In genomic region chr1:166156674-166157073, GRCh38 we compare ENCODE assay signal across 27 cellular contexts.
"Had no signal": no experiment of that assay in that cellular context is flagged by ENCODE, and none has a peak within 500 bp of the region (broad histone marks: within the 10 kb centered on the region; RNA-seq: fewer than 3 reads in every experiment).

No MANE protein-coding gene starts in this region.

- H3K27ac Mint-ChIP-seq: stimulated activated effector memory CD8-positive, alpha-beta T cell treated with anti-CD3 and anti-CD28 coated beads, Interleukin-12 subunit alpha, Interleukin-12 subunit beta, amount 100 ng/mL, for 72 hours; stimulated activated memory B cell treated with anti-CD40 and anti-IgM and Interleukin-4, amounts not matched to agents 10 μg/mL and 1 μg/mL and 100 μg/mL, for 72 hours; stimulated activated naive B cell treated with anti-CD40 and anti-IgM and Interleukin-4, amounts not matched to agents 10 μg/mL and 1 μg/mL and 100 μg/mL, for 72 hours; stimulated activated naive CD8-positive, alpha-beta T cell treated with anti-CD3 and anti-CD28 coated beads, Interleukin-15, amount 100 ng/mL, for 72 hours; stimulated activated naive CD8-positive, alpha-beta T cell treated with anti-CD3 and anti-CD28 coated beads, Interleukin-15, Interleukin-2, amounts not matched to agents 100 ng/mL and 50 ng/mL, for 24 hours; type B pancreatic cell had no signal

- H3K36me3 Mint-ChIP-seq: stimulated activated effector memory CD8-positive, alpha-beta T cell treated with anti-CD3 and anti-CD28 coated beads, Interleukin-12 subunit alpha, Interleukin-12 subunit beta, amount 100 ng/mL, for 72 hours; stimulated activated memory B cell treated with anti-CD40 and anti-IgM and Interleukin-4, amounts not matched to agents 10 μg/mL and 1 μg/mL and 100 μg/mL, for 72 hours; stimulated activated naive B cell treated with anti-CD40 and anti-IgM and Interleukin-4, amounts not matched to agents 10 μg/mL and 1 μg/mL and 100 μg/mL, for 72 hours; type B pancreatic cell had no signal

- H3K4me3 ChIP-seq: stomach, suprapubic skin, testis, thoracic aorta, thyroid gland, tibial artery, tibial nerve, upper lobe of left lung, upper lobe of right lung, uterus, vagina had no signal

- H3K27me3 ChIP-seq: stomach, suprapubic skin, testis, thyroid gland, tibial artery, tibial nerve, upper lobe of left lung, upper lobe of right lung, uterus, vagina had no signal

- H3K4me3 Mint-ChIP-seq: stimulated activated effector memory CD8-positive, alpha-beta T cell treated with anti-CD3 and anti-CD28 coated beads, Interleukin-12 subunit alpha, Interleukin-12 subunit beta, amount 100 ng/mL, for 72 hours; stimulated activated memory B cell treated with anti-CD40 and anti-IgM and Interleukin-4, amounts not matched to agents 10 μg/mL and 1 μg/mL and 100 μg/mL, for 72 hours; stimulated activated naive B cell treated with anti-CD40 and anti-IgM and Interleukin-4, amounts not matched to agents 10 μg/mL and 1 μg/mL and 100 μg/mL, for 72 hours; stimulated activated naive CD8-positive, alpha-beta T cell treated with anti-CD3 and anti-CD28 coated beads, Interleukin-15, amount 100 ng/mL, for 72 hours; stimulated activated naive CD8-positive, alpha-beta T cell treated with anti-CD3 and anti-CD28 coated beads, Interleukin-15, Interleukin-2, amounts not matched to agents 100 ng/mL and 50 ng/mL, for 24 hours; type B pancreatic cell had no signal

- H3K4me1 ChIP-seq: stomach, suprapubic skin, testis, thyroid gland, tibial artery, tibial nerve, upper lobe of left lung, upper lobe of right lung, uterus, vagina had no signal

- ATAC-seq: stimulated activated effector memory CD8-positive, alpha-beta T cell treated with anti-CD3 and anti-CD28 coated beads, Interleukin-12 subunit alpha, Interleukin-12 subunit beta, amount 100 ng/mL, for 72 hours; stimulated activated memory B cell treated with anti-CD40 and anti-IgM and Interleukin-4, amounts not matched to agents 10 μg/mL and 1 μg/mL and 100 μg/mL, for 72 hours; stimulated activated naive B cell treated with anti-CD40 and anti-IgM and Interleukin-4, amounts not matched to agents 10 μg/mL and 1 μg/mL and 100 μg/mL, for 72 hours; stimulated activated naive CD8-positive, alpha-beta T cell treated with anti-CD3 and anti-CD28 coated beads, Interleukin-15, amount 100 ng/mL, for 72 hours; stimulated activated naive CD8-positive, alpha-beta T cell treated with anti-CD3 and anti-CD28 coated beads, Interleukin-15, Interleukin-2, amounts not matched to agents 100 U/mL and 50 U/mL, for 24 hours; upper lobe of right lung had no signal

- H3K36me3 ChIP-seq: stomach, suprapubic skin, thoracic aorta, thyroid gland, tibial artery, tibial nerve, upper lobe of left lung, upper lobe of right lung, uterus, vagina had no signal

- H3K9me3 Mint-ChIP-seq: stimulated activated effector memory CD8-positive, alpha-beta T cell treated with anti-CD3 and anti-CD28 coated beads, Interleukin-12 subunit alpha, Interleukin-12 subunit beta, amount 100 ng/mL, for 72 hours; stimulated activated memory B cell treated with anti-CD40 and anti-IgM and Interleukin-4, amounts not matched to agents 10 μg/mL and 1 μg/mL and 100 μg/mL, for 72 hours; stimulated activated naive B cell treated with anti-CD40 and anti-IgM and Interleukin-4, amounts not matched to agents 10 μg/mL and 1 μg/mL and 100 μg/mL, for 72 hours; stimulated activated naive CD8-positive, alpha-beta T cell treated with anti-CD3 and anti-CD28 coated beads, Interleukin-15, amount 100 ng/mL, for 72 hours; stimulated activated naive CD8-positive, alpha-beta T cell treated with anti-CD3 and anti-CD28 coated beads, Interleukin-15, Interleukin-2, amounts not matched to agents 100 ng/mL and 50 ng/mL, for 24 hours; type B pancreatic cell had no signal

- H3K27ac ChIP-seq: stomach, suprapubic skin, testis, thoracic aorta, thyroid gland, tibial artery, tibial nerve, upper lobe of left lung, upper lobe of right lung, uterus, vagina had no signal

- H3K9me3 ChIP-seq: stomach, suprapubic skin, testis, thoracic aorta, thyroid gland, tibial artery, tibial nerve, upper lobe of left lung, upper lobe of right lung, uterus, vagina had no signal

- H3K4me1 Mint-ChIP-seq: stimulated activated effector memory CD8-positive, alpha-beta T cell treated with anti-CD3 and anti-CD28 coated beads, Interleukin-12 subunit alpha, Interleukin-12 subunit beta, amount 100 ng/mL, for 72 hours; stimulated activated memory B cell treated with anti-CD40 and anti-IgM and Interleukin-4, amounts not matched to agents 10 μg/mL and 1 μg/mL and 100 μg/mL, for 72 hours; stimulated activated naive B cell treated with anti-CD40 and anti-IgM and Interleukin-4, amounts not matched to agents 10 μg/mL and 1 μg/mL and 100 μg/mL, for 72 hours; stimulated activated naive CD8-positive, alpha-beta T cell treated with anti-CD3 and anti-CD28 coated beads, Interleukin-15, amount 100 ng/mL, for 72 hours had no signal

- DNase-seq: stimulated activated CD4-positive, alpha-beta T cell treated with anti-CD3 and anti-CD28 coated beads, Interleukin-2, amount 100 ng/mL, for 48 hours; stimulated activated CD4-positive, alpha-beta T cell treated with anti-CD3 and anti-CD28 coated beads, Interleukin-4, amount 100 ng/mL, for 1 hour; stimulated activated CD4-positive, alpha-beta T cell treated with anti-CD3 and anti-CD28 coated beads, Interleukin-4, amount 100 ng/mL, for 24 hours; stimulated activated CD4-positive, alpha-beta T cell treated with anti-CD3 and anti-CD28 coated beads, Interleukin-4, amount 100 ng/mL, for 4 hours; stimulated activated CD8-positive, alpha-beta memory T cell treated with anti-CD3 and anti-CD28 coated beads, Interleukin-4, amount 100 ng/mL, for 48 hours; stimulated activated naive B cell treated with anti-CD40 and anti-IgM and Interleukin-4, amounts not matched to agents 10 μg/mL and 1 μg/mL and 100 μg/mL, for 72 hours; stimulated activated naive CD4-positive, alpha-beta T cell; stimulated activated naive CD4-positive, alpha-beta T cell treated with Interleukin-2 at 50 U/mL for 16 hours; stimulated activated naive CD8-positive, alpha-beta T cell treated with anti-CD3 and anti-CD28 coated beads, Interleukin-15, amount 100 ng/mL, for 72 hours; stimulated activated naive CD8-positive, alpha-beta T cell treated with anti-CD3 and anti-CD28 coated beads, Interleukin-15, Interleukin-2, amounts not matched to agents 100 U/mL and 50 U/mL, for 24 hours; stomach; substantia nigra; testis; thyroid gland; tibial artery; trophoblast cell; upper lobe of right lung; uterus had no signal
